ENCODE assay signal across 18 cellular contexts in genomic region chr3:113594066-113594465, GRCh38.
DNase-seq lines count a peak whose midpoint lies in the region; ATAC-seq and TF ChIP-seq lines count a peak whose summit lies in the region.
"Had no signal": no experiment of that assay in that cellular context is flagged by ENCODE, and none has a peak within 500 bp of the region (broad histone marks: within the 10 kb centered on the region; RNA-seq: fewer than 3 reads in every experiment).

No MANE protein-coding gene starts in this region.

- DNase-seq in NCI-H1092 treated with DMSO at 0.1 percent for 48 hours (lab: John Stamatoyannopoulos, UW) (peak; percentile 31), NCI-H1092 (lab: John Stamatoyannopoulos, UW) (no peak), DMS153 (lab: John Stamatoyannopoulos, UW) (peak; percentile 73), NCI-H2107 (lab: John Stamatoyannopoulos, UW) (peak; percentile 22)
- DNase-seq in stimulated activated CD8-positive, alpha-beta memory T cell treated with anti-CD3 and anti-CD28 coated beads, Interleukin-4, amount 100 ng/mL, for 48 hours = no peak
- DNase-seq: 8988T; CD8-positive, alpha-beta T cell; H9; NCI-H146; NCI-H2171 treated with DMSO at 0.1 percent for 48 hours; NCI-H526; RPMI8226; SIG-M5 had no signal

- ATAC-seq in HG03095 (IDR thresholded peaks at IDR 0.05; ENCODE audit: unreplicated experiment) = no peak
- ATAC-seq in GM18867 (IDR thresholded peaks at IDR 0.05; ENCODE audit: unreplicated experiment) = no peak
- ATAC-seq: CD8-positive, alpha-beta T cell had no signal

- TF ChIP-seq CTCF in VCaP (conservative IDR thresholded peaks at IDR 0.05) = no peak

- peak overlapping the region; percentile 75 for H3K27ac ChIP-seq in VCaP
- H3K27ac ChIP-seq: BLaER1, HL-60 had no signal

Comparison
In these comparisons a context has a peak if more than half of its experiments do, and no peak if none do; other contexts are left out.
1. DNase-seq: peak in NCI-H1092 treated with DMSO at 0.1 percent for 48 hours (single experiment), DMS153 (single experiment) and NCI-H2107 (single experiment); none in NCI-H1092 (single experiment) and stimulated activated CD8-positive, alpha-beta memory T cell treated with anti-CD3 and anti-CD28 coated beads, Interleukin-4, amount 100 ng/mL, for 48 hours (single experiment).